In genomic region chr4:81162752-81163458, GRCh38 we compare ENCODE assay signal across 21 cellular contexts. TPM values are rescaled to one million over a fixed set of nuclear protein-coding genes. Genes with fewer than 3 reads are reported as not detected.
DNase-seq lines count a peak whose midpoint lies in the region; ATAC-seq and TF ChIP-seq lines count a peak whose summit lies in the region.
"Had no signal": no experiment of that assay in that cellular context is flagged by ENCODE, and none has a peak within 500 bp of the region (broad histone marks: within the 10 kb centered on the region; RNA-seq: fewer than 3 reads in every experiment).

No MANE protein-coding gene starts in this region.

- H4K20me1 ChIP-seq in HCT116 (ENCODE audit: insufficient read depth) (no peaks in the 10 kb centered on the region), Loucy (ENCODE audit: insufficient read depth, low read length, poor library complexity, severe bottlenecking) (no peaks in the 10 kb centered on the region)
- H4K20me1 ChIP-seq: BLaER1 treated with 17β-estradiol and CSF1 and Interleukin-3, amounts not matched to agents 10 nM and 100 nM had no signal

- intact Hi-C loops in HCT116 (cut with micrococcal nuclease): no loop called here
- intact Hi-C loops in posterior cingulate gyrus (cut with DNase I): no loop called here

- H3K9ac ChIP-seq in HCT116 (ENCODE audit: low read length) (0 out of 2 replicates have a peak overlapping the region, but pooled peaks have one; percentile 3), Loucy (ENCODE audit: low read depth, low read length, poor library complexity, severe bottlenecking) (no peak overlapping the region)
- H3K9ac ChIP-seq: BLaER1 treated with 17β-estradiol and CSF1 and Interleukin-3, amounts not matched to agents 10 nM and 100 nM had no signal

- POLR2A ChIA-PET in HCT116 (lab: Charles Lee): no interaction called here

- H3K9me3 ChIP-seq in HCT116 (ENCODE audit: control insufficient read depth in 1 of 2, insufficient read depth in 1 of 2, low read depth in 1 of 2, low read length in 2 of 2) (no peaks in the 10 kb centered on the region), Loucy (ENCODE audit: insufficient read depth, low read depth, low read length) (no peaks in the 10 kb centered on the region)
- H3K9me3 ChIP-seq: A549; BE2C; BLaER1 treated with 17β-estradiol and CSF1 and Interleukin-3, amounts not matched to agents 10 nM and 100 nM had no signal

- no peak for TF ChIP-seq CTCF in HCT116 (IDR thresholded peaks at IDR 0.05 in 2 of 3, conservative IDR thresholded peaks at IDR 0.05 in 1 of 3; ENCODE audit: borderline replicate concordance in 1 of 3, insufficient read depth in 1 of 3, low read depth in 2 of 3, low read length in 2 of 3)
- TF ChIP-seq CTCF in Loucy (conservative IDR thresholded peaks at IDR 0.05; ENCODE audit: low read length): no peak

- no peak overlapping the region for H3K27ac ChIP-seq in HCT116 (ENCODE audit: low read depth, low read length)
- H3K27ac ChIP-seq: A549; BLaER1 treated with 17β-estradiol and CSF1 and Interleukin-3, amounts not matched to agents 10 nM and 100 nM had no signal

- H3F3A ChIP-seq in Loucy (ENCODE audit: low read depth): no peaks in the 10 kb centered on the region

- H3K4me3 ChIP-seq in HCT116 (replicated peaks in 1 of 2; ENCODE audit: low read depth in 1 of 2, low read length in 2 of 2) (no peak overlapping the region), Loucy (ENCODE audit: low read length, poor library complexity, severe bottlenecking) (no peak overlapping the region)
- H3K4me3 ChIP-seq: A549; BLaER1 treated with 17β-estradiol and CSF1 and Interleukin-3, amounts not matched to agents 10 nM and 100 nM; GM23338 had no signal

- no TSS peak for BruUV-seq in HCT116 (replicated peaks; lab: Mats Ljungman, UMichigan)

- CTCF ChIA-PET in HCT116 (lab: Charles Lee): no interaction called here

- no peak for TF ChIP-seq RAD21 in HCT116 (IDR thresholded peaks at IDR 0.05; ENCODE audit: low read depth)

- H3K4me2 ChIP-seq in HCT116 (ENCODE audit: low read length) (peak overlapping the region; percentile 69), Loucy (ENCODE audit: low read depth, low read length, poor library complexity, severe bottlenecking) (no peak overlapping the region)
- H3K4me2 ChIP-seq: A549; BLaER1 treated with 17β-estradiol and CSF1 and Interleukin-3, amounts not matched to agents 10 nM and 100 nM; GM23338 had no signal

- no peaks in the 10 kb centered on the region for H3K79me2 ChIP-seq in HCT116 (ENCODE audit: insufficient read depth, low read length)
- H3K79me2 ChIP-seq in Loucy (ENCODE audit: insufficient read depth, low read length): no peaks in the 10 kb centered on the region

- no peak for TF ChIP-seq POLR2A in HCT116 (IDR thresholded peaks at IDR 0.05; ENCODE audit: borderline replicate concordance, extremely low read depth, insufficient read depth, insufficient read length)

- RAD21 ChIA-PET in HCT116 (lab: Charles Lee; ENCODE audit: low non-redundant PET in 1 of 2, low total read pairs in 2 of 2, uncharacterized antibody in 2 of 2, unreplicated experiment in 2 of 2): no interaction called here

- no peak for DNase-seq in HCT116 (ENCODE audit: low read depth, low spot score)
- peak; percentile 76 for DNase-seq in SW480 (ENCODE audit: low spot score)
- DNase-seq in posterior cingulate gyrus: no peak
- DNase-seq: 8988T; ACHN; AML-193; BE2C; CD4-positive, alpha-beta T cell; CD8-positive, alpha-beta memory T cell; DMS 273 treated with DMSO at 0.1 percent for 48 hours; DMS79; GF-D8; H9 had no signal

- H2AFZ ChIP-seq in HCT116 (ENCODE audit: low read depth, low read length, poor library complexity, severe bottlenecking): peak overlapping the region; percentile 77
- H2AFZ ChIP-seq in Loucy (ENCODE audit: low read length): 0 out of 2 replicates have a peak overlapping the region, but pooled peaks have one; percentile 20
- H2AFZ ChIP-seq: GM23338 had no signal

- H3K9me2 ChIP-seq in HCT116 (ENCODE audit: insufficient read depth) (no peaks in the 10 kb centered on the region), Loucy (replicated peaks; ENCODE audit: low read depth, low read length) (no peaks in the 10 kb centered on the region)

- H3K36me3 ChIP-seq in HCT116 (ENCODE audit: control insufficient read depth in 1 of 2, insufficient read depth in 2 of 2, low read length in 2 of 2): no peaks in the 10 kb centered on the region
- no peaks in the 10 kb centered on the region for H3K36me3 ChIP-seq in Loucy (ENCODE audit: insufficient read depth, low read length)
- H3K36me3 ChIP-seq: BE2C; BLaER1 treated with 17β-estradiol and CSF1 and Interleukin-3, amounts not matched to agents 10 nM and 100 nM had no signal

- no peak for ATAC-seq in HCT116
- no peak for ATAC-seq in HG02623 (IDR thresholded peaks at IDR 0.05; ENCODE audit: unreplicated experiment)
- no peak for ATAC-seq in GM18861 (IDR thresholded peaks at IDR 0.05; ENCODE audit: unreplicated experiment)
- no peak for ATAC-seq in HG03159 (IDR thresholded peaks at IDR 0.05; ENCODE audit: unreplicated experiment)
- ATAC-seq: A549, GM23338 had no signal

- H3K4me1 ChIP-seq in HCT116 (ENCODE audit: control insufficient read depth in 1 of 2, insufficient read depth in 2 of 2, low read length in 2 of 2): peaks cover 13 to 55% of the 10 kb centered on the region in 2 experiments
- H3K4me1 ChIP-seq in Loucy (ENCODE audit: insufficient read depth, low read length, poor library complexity, severe bottlenecking): peaks cover 14% of the 10 kb centered on the region
- H3K4me1 ChIP-seq: BE2C; BLaER1 treated with 17β-estradiol and CSF1 and Interleukin-3, amounts not matched to agents 10 nM and 100 nM had no signal

- no peaks in the 10 kb centered on the region for H3K27me3 ChIP-seq in HCT116 (ENCODE audit: insufficient read depth, low read length)
- no peaks in the 10 kb centered on the region for H3K27me3 ChIP-seq in Loucy (ENCODE audit: insufficient read depth, low read length, poor library complexity, severe bottlenecking)
- H3K27me3 ChIP-seq: BE2C; BLaER1 treated with 17β-estradiol and CSF1 and Interleukin-3, amounts not matched to agents 10 nM and 100 nM had no signal

TF ChIP-seq in HCT116, 20 proteins besides CTCF, POLR2A, EP300 and RAD21 (continues in another document):
- TF ChIP-seq FOSL1 (IDR thresholded peaks at IDR 0.05; ENCODE audit: low read depth) (no peak), REST (IDR thresholded peaks at IDR 0.05; ENCODE audit: low read depth) (no peak), ZNF274 (IDR thresholded peaks at IDR 0.05; ENCODE audit: low read depth, low read length) (no peak), EZH2 (IDR thresholded peaks at IDR 0.05) (no peak), CEBPB (IDR thresholded peaks at IDR 0.05; ENCODE audit: low read depth) (no peak), CBX3 (IDR thresholded peaks at IDR 0.05; ENCODE audit: low read depth) (no peak), EZH2phosphoT487 (IDR thresholded peaks at IDR 0.05; ENCODE audit: borderline replicate concordance) (no peak), ZFX (IDR thresholded peaks at IDR 0.05) (no peak), ZBTB33 (IDR thresholded peaks at IDR 0.05; ENCODE audit: extremely low read depth, insufficient replicate concordance, low read length) (no peak), ATF3 (IDR thresholded peaks at IDR 0.05) (no peak), SP1 (IDR thresholded peaks at IDR 0.05; ENCODE audit: low read depth) (no peak), EGR1 (IDR thresholded peaks at IDR 0.05; ENCODE audit: low read depth) (no peak)

RNA-seq across cellular contexts. Expression of gene PRKG2, which starts 52.1 kb away (rescaled TPM):
- total RNA-seq in HCT116 (2021; ENCODE audit: unreplicated experiment): 2.1 TPM
- 1.6 and 2.0 TPM in 2 replicates for polyA plus RNA-seq in HCT116 (2012)
- total RNA-seq: G401 had no signal
